ENCODE assay signal across 15 cellular contexts in the genomic region with DNA sequence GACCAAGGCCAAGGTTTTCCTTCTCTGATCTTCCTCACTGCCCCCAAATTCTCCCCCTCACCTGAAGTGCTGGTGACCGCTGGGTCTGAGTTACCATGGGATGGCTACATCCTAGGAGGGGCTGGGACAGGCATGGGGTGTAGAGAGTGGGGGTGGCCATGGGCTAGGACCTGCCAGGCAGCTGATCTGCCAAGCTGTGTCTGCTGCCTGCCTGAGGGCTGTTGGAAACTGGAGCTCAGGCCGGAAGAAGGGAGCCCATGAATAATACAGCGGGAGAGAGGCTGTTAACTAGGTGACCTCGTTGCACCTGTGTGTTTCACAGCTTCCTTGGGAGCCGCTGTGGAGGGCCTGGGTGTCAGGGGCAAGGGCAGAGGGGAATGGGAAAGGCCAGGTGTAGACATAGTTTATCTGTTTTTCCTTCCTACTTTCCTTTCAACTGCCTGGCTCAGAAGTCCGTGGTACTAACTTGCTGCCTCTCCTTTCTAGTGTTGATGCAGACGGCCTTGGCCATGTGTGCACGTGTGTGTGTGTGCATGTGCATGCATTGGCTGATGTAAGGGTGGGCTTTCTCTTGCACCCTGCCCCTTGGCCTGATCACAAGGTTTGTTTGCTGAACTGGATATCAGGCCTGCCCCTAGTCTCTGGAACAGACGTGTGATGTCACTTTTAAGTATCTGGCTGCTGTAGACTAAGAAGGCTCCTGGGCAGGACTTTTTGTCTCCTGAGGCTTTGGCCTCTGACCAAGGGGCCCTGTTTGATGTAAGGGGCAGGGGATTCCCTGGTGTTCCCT. TPM values are rescaled to one million over a fixed set of nuclear protein-coding genes. Genes with fewer than 3 reads are reported as not detected.
DNase-seq lines count a peak whose midpoint lies in the region; ATAC-seq, FAIRE-seq and TF ChIP-seq lines count a peak whose summit lies in the region.
"Had no signal": no experiment of that assay in that cellular context is flagged by ENCODE, and none has a peak within 500 bp of the region (broad histone marks: within the 10 kb centered on the region; RNA-seq: fewer than 3 reads in every experiment).

No MANE protein-coding gene starts in this region.

- CTCF ChIA-PET in PC-3 (lab: Charles Lee): no interaction called here

- H3K79me2 ChIP-seq in GM23338 (replicated peaks; ENCODE audit: insufficient read depth) (no peaks in the 10 kb centered on the region), mesendoderm (ENCODE audit: control insufficient read depth, insufficient read depth, low read length) (no peaks in the 10 kb centered on the region), PC-3 (ENCODE audit: low read length) (no peaks in the 10 kb centered on the region)

- H3K27ac ChIP-seq in GM23338 (ENCODE audit: low read depth) (no peak overlapping the region), mesendoderm (ENCODE audit: low read depth, low read length) (no peak overlapping the region), PC-3 (ENCODE audit: low read length) (no peak overlapping the region)
- H3K27ac ChIP-seq: BLaER1 treated with 17β-estradiol and CSF1 and Interleukin-3, amounts not matched to agents 10 nM and 100 nM; HL-60 had no signal

- TF ChIP-seq CTCF in GM23338 (conservative IDR thresholded peaks at IDR 0.05; ENCODE audit: low read depth in 2 of 2) (no peak), PC-3 (conservative IDR thresholded peaks at IDR 0.05; ENCODE audit: low read depth, low read length) (no peak)

- no peak overlapping the region for H2BK120ac ChIP-seq in mesendoderm (ENCODE audit: low read depth, low read length)

- peak overlapping the region; percentile 6 for H3K23ac ChIP-seq in mesendoderm (ENCODE audit: low read length)

- H3K4me3 ChIP-seq in GM23338 (no peak overlapping the region), mesendoderm (ENCODE audit: low read length) (no peak overlapping the region), PC-3 (ENCODE audit: low read length) (no peak overlapping the region)
- H3K4me3 ChIP-seq: BLaER1 treated with 17β-estradiol and CSF1 and Interleukin-3, amounts not matched to agents 10 nM and 100 nM had no signal

- DNase-seq in GM23338 (ENCODE audit: low spot score): no peak
- peak; percentile 35 for DNase-seq in activated CD8-positive, alpha-beta memory T cell treated with anti-CD3 and anti-CD28 coated beads, Interleukin-2, amount 50 U/mL, for 48 hours
- no peak for DNase-seq in mesendoderm
- DNase-seq in ureter (ENCODE audit: low spot score): peak; percentile 30
- DNase-seq in PC-3: no peak
- no peak for DNase-seq in GM19239 (ENCODE audit: insufficient read length, low spot score)
- DNase-seq: ACHN; CD4-positive, CD25-positive, alpha-beta regulatory T cell; DMS53; GF-D8; GOT3 had no signal

- no peak overlapping the region for H4K5ac ChIP-seq in mesendoderm (ENCODE audit: low read length)

- H3K27ac Mint-ChIP-seq in GM23338: no peak overlapping the region

- H4K20me1 ChIP-seq in GM23338 (replicated peaks; ENCODE audit: insufficient read depth) (no peaks in the 10 kb centered on the region; the same call in 1 of the 2 replicates), PC-3 (ENCODE audit: low read length) (no peaks in the 10 kb centered on the region)
- H4K20me1 ChIP-seq: BLaER1 treated with 17β-estradiol and CSF1 and Interleukin-3, amounts not matched to agents 10 nM and 100 nM had no signal

- no peaks in the 10 kb centered on the region for H3K36me3 ChIP-seq in GM23338 (ENCODE audit: insufficient read depth)
- H3K36me3 ChIP-seq in mesendoderm (ENCODE audit: control insufficient read depth, insufficient read depth, low read length): no peaks in the 10 kb centered on the region
- H3K36me3 ChIP-seq in PC-3 (ENCODE audit: low read depth, low read length): no peaks in the 10 kb centered on the region
- H3K36me3 ChIP-seq: BLaER1 treated with 17β-estradiol and CSF1 and Interleukin-3, amounts not matched to agents 10 nM and 100 nM had no signal

- ATAC-seq in GM23338 (no peak), PC-3 (no peak), GM19452 (IDR thresholded peaks at IDR 0.05; ENCODE audit: unreplicated experiment) (no peak)
- ATAC-seq: HCT116 had no signal

- H3K9me2 ChIP-seq in GM23338 (ENCODE audit: insufficient read depth): no peaks in the 10 kb centered on the region
- no peaks in the 10 kb centered on the region for H3K9me2 ChIP-seq in PC-3 (replicated peaks; ENCODE audit: low read length)

- H3K56ac ChIP-seq in mesendoderm (ENCODE audit: low read length): no peak overlapping the region

- intact Hi-C loops in PC-3 (cut with micrococcal nuclease): no loop called here

- no peak overlapping the region for H3K4ac ChIP-seq in mesendoderm (ENCODE audit: low read depth, low read length)

- H3F3A ChIP-seq in GM23338 (replicated peaks; ENCODE audit: low read depth): no peaks in the 10 kb centered on the region
- no peaks in the 10 kb centered on the region for H3F3A ChIP-seq in PC-3 (ENCODE audit: low read length, unreplicated experiment)

- peaks cover 4% of the 10 kb centered on the region for H3K27me3 Mint-ChIP-seq in GM23338 (ENCODE audit: insufficient read depth, low read depth, poor library complexity)

- H3K9ac ChIP-seq in mesendoderm (ENCODE audit: low read length) (no peak overlapping the region), PC-3 (ENCODE audit: low read length) (no peak overlapping the region)
- H3K9ac ChIP-seq: BLaER1 treated with 17β-estradiol and CSF1 and Interleukin-3, amounts not matched to agents 10 nM and 100 nM had no signal

- POLR2A ChIA-PET in PC-3 (lab: Charles Lee; ENCODE audit: unreplicated experiment): no interaction called here

- H2AK5ac ChIP-seq in mesendoderm (ENCODE audit: low read length): no peak overlapping the region

- no peaks in the 10 kb centered on the region for H3K79me1 ChIP-seq in mesendoderm (ENCODE audit: low read length)

- H3K4me3 Mint-ChIP-seq in GM23338: no peak overlapping the region
- H3K4me3 Mint-ChIP-seq: CD4-positive, CD25-positive, alpha-beta regulatory T cell had no signal

- H2AFZ ChIP-seq in GM23338 (peak overlapping the region; percentile 78; the same call in 1 of the 2 replicates), PC-3 (ENCODE audit: low read length) (no peak overlapping the region)

- H4K8ac ChIP-seq in mesendoderm (ENCODE audit: low read depth, low read length): no peak overlapping the region

- H3K4me1 ChIP-seq in GM23338 (ENCODE audit: insufficient read depth): no peaks in the 10 kb centered on the region
- no peaks in the 10 kb centered on the region for H3K4me1 ChIP-seq in mesendoderm (ENCODE audit: control insufficient read depth, low read depth, low read length)
- no peaks in the 10 kb centered on the region for H3K4me1 ChIP-seq in PC-3 (ENCODE audit: insufficient read depth, low read length)

- H2BK5ac ChIP-seq in mesendoderm (ENCODE audit: low read length): no peak overlapping the region

- BruUV-seq in PC-3 (replicated peaks; lab: Mats Ljungman, UMichigan): no TSS peak

- WGBS in mesendoderm (ENCODE audit: extremely low coverage, insufficient coverage, low lambda C conversion rate): no CpG with 5 or more reads among the region's 9 CpGs

- H3K36me3 Mint-ChIP-seq in GM23338 (ENCODE audit: low read depth): peaks cover 7% of the 10 kb centered on the region; the same call in 1 of the 3 replicates
- H3K36me3 Mint-ChIP-seq: CD4-positive, CD25-positive, alpha-beta regulatory T cell had no signal

- H3K27me3 ChIP-seq in GM23338 (ENCODE audit: insufficient read depth) (no peaks in the 10 kb centered on the region), mesendoderm (ENCODE audit: insufficient read depth, low read length, poor library complexity) (no peaks in the 10 kb centered on the region), PC-3 (ENCODE audit: low read length) (peaks cover 12% of the 10 kb centered on the region)
- H3K27me3 ChIP-seq: BLaER1 treated with 17β-estradiol and CSF1 and Interleukin-3, amounts not matched to agents 10 nM and 100 nM had no signal

- no peak overlapping the region for H2BK15ac ChIP-seq in mesendoderm (replicated peaks; ENCODE audit: low read depth)

- no peak overlapping the region for H3K18ac ChIP-seq in mesendoderm (ENCODE audit: low read length)

- no peaks in the 10 kb centered on the region for H3K9me3 ChIP-seq in PC-3 (ENCODE audit: low read length)

- peaks cover 6% of the 10 kb centered on the region for H3K4me1 Mint-ChIP-seq in GM23338
- H3K4me1 Mint-ChIP-seq: CD4-positive, CD25-positive, alpha-beta regulatory T cell had no signal

- H3K4me2 ChIP-seq in GM23338: no peak overlapping the region
- no peak overlapping the region for H3K4me2 ChIP-seq in mesendoderm (ENCODE audit: low read length)
- no peak overlapping the region for H3K4me2 ChIP-seq in PC-3 (ENCODE audit: low read length)
- H3K4me2 ChIP-seq: BLaER1 treated with 17β-estradiol and CSF1 and Interleukin-3, amounts not matched to agents 10 nM and 100 nM had no signal

- no peak for FAIRE-seq in GM19239 (lab: Jason Lieb, UNC)

- H3K9me3 Mint-ChIP-seq in GM23338: peaks cover 10% of the 10 kb centered on the region; the same call in 2 of the 3 replicates

TF ChIP-seq in GM23338, 12 proteins besides CTCF, POLR2A, EP300 and RAD21 (continues in another document):
- no peak for TF ChIP-seq ZNF114 (CRISPR knock-in tag; IDR thresholded peaks at IDR 0.05)
- no peak for TF ChIP-seq ETS1 (IDR thresholded peaks at IDR 0.05)
- no peak for TF ChIP-seq JUNB (IDR thresholded peaks at IDR 0.05; ENCODE audit: unreplicated experiment)
- TF ChIP-seq POLR2AphosphoS5 (IDR thresholded peaks at IDR 0.05; ENCODE audit: low read depth): no peak

RNA-seq across cellular contexts. Expression of gene CDH23, which starts 11.9 kb away (rescaled TPM):
- 4.3 and 6.2 TPM in 2 replicates for total RNA-seq in GM23338 (2014; rRNA removed; shearing (Covaris generic))
- polyA plus RNA-seq in GM23338 (2016; fragmentation: Nextera tagmentation; extraction: Ambion mirVana): 0.73 and 0.95 TPM in 2 replicates
- 2.1 TPM for polyA plus RNA-seq in mesendoderm (2013, experiment 1 of 2)
- 1.7 TPM for polyA plus RNA-seq in mesendoderm (2013, experiment 2 of 2)
- total RNA-seq in ureter: 79.3 TPM
- not detected in 2 replicates for total RNA-seq in PC-3 (2014; rRNA removed)

Comparison
In these comparisons a context has a peak if more than half of its experiments do, and no peak if none do; other contexts are left out.
1. DNase-seq: peak in activated CD8-positive, alpha-beta memory T cell treated with anti-CD3 and anti-CD28 coated beads, Interleukin-2, amount 50 U/mL, for 48 hours (single experiment) and ureter (single experiment); none in GM23338 (single experiment), mesendoderm (single experiment), PC-3 (single experiment) and GM19239 (single experiment).
2. RNA of gene CDH23, which starts 11.9 kb away (total RNA-seq): 79.3 TPM in ureter (single experiment); 4.3 to 6.2 TPM in GM23338 and not detected in PC-3; every median in the first group is over 10 times any median in the second.